ENCODE assay signal across 13 cellular contexts in genomic region chr9:69176446-69177135, GRCh38. TPM values are rescaled to one million over a fixed set of nuclear protein-coding genes. Genes with fewer than 3 reads are reported as not detected.
A peak's percentile ranks its signal among the peaks of the same experiment; 100 is the strongest.
DNase-seq lines count a peak whose midpoint lies in the region; ATAC-seq, FAIRE-seq and TF ChIP-seq lines count a peak whose summit lies in the region.
"Had no signal": no experiment of that assay in that cellular context is flagged by ENCODE, and none has a peak within 500 bp of the region (broad histone marks: within the 10 kb centered on the region; RNA-seq: fewer than 3 reads in every experiment).

No MANE protein-coding gene starts in this region.

- POLR2A ChIA-PET in HEK293 (lab: Yijun Ruan, JAX), result no interaction called here

- H3K9ac ChIP-seq in astrocyte (ENCODE audit: low read length), result no peak overlapping the region

- H3K9me3 Mint-ChIP-seq in astrocyte (ENCODE audit: unreplicated experiment), result no peaks in the 10 kb centered on the region
- H3K9me3 Mint-ChIP-seq: brain had no signal

- intact Hi-C loops in left colon (cut with DNase I, micrococcal nuclease), result no loop called here

- DNase-seq in AG10803 (ENCODE audit: low read depth) (peak; percentile 25), astrocyte (ENCODE audit: low read depth) (no peak), left colon (no peak), NCI-H446 (lab: John Stamatoyannopoulos, UW) (no peak), DMS79 (lab: John Stamatoyannopoulos, UW) (no peak)
- DNase-seq: DMS 273 treated with DMSO at 0.1 percent for 48 hours, MG63, psoas muscle had no signal

- peaks cover 25% of the 10 kb centered on the region for H3K4me1 ChIP-seq in HEK293 (ENCODE audit: control insufficient read depth, insufficient read depth, low read length)
- H3K4me1 ChIP-seq in astrocyte (ENCODE audit: insufficient read depth, low read length), result peaks cover 49% of the 10 kb centered on the region

- no peak overlapping the region for H3K27ac ChIP-seq in HEK293 (ENCODE audit: extremely low read depth, low read depth, low read length)
- H3K27ac ChIP-seq in astrocyte (ENCODE audit: low read depth, low read length), result no peak overlapping the region
- H3K27ac ChIP-seq: psoas muscle had no signal

- no peak overlapping the region for H3K4me3 Mint-ChIP-seq in astrocyte (ENCODE audit: unreplicated experiment)

- H3K4me3 ChIP-seq in AG10803 (ENCODE audit: low read length) (no peak overlapping the region), HEK293 (ENCODE audit: low read depth, low read length) (no peak overlapping the region), astrocyte (ENCODE audit: insufficient read depth, low read depth, low read length) (no peak overlapping the region)
- H3K4me3 ChIP-seq: psoas muscle had no signal

- no peak for FAIRE-seq in astrocyte (lab: Jason Lieb, UNC)
- FAIRE-seq: urothelium cell line had no signal

- no peaks in the 10 kb centered on the region for H3K9me3 ChIP-seq in HEK293 (ENCODE audit: control insufficient read depth, insufficient read depth, low read depth, low read length)
- H3K9me3 ChIP-seq in astrocyte (ENCODE audit: insufficient read depth, low read depth, low read length), result no peaks in the 10 kb centered on the region
- H3K9me3 ChIP-seq: MG63, psoas muscle had no signal

- H3K4me1 Mint-ChIP-seq in astrocyte (ENCODE audit: low read depth, unreplicated experiment), result peaks cover 51% of the 10 kb centered on the region

- ATAC-seq in left colon (peak; percentile 38), HG03432 (IDR thresholded peaks at IDR 0.05; ENCODE audit: unreplicated experiment) (no peak), HG02571 (IDR thresholded peaks at IDR 0.05; ENCODE audit: unreplicated experiment) (no peak)
- ATAC-seq: psoas muscle had no signal

- peak overlapping the region; percentile 94 for H3K4me2 ChIP-seq in astrocyte (ENCODE audit: low read length)

- H3K36me3 ChIP-seq in HEK293 (ENCODE audit: control insufficient read depth in 2 of 2, insufficient read depth in 1 of 2, low read length in 2 of 2) (no peaks in the 10 kb centered on the region), astrocyte (ENCODE audit: insufficient read depth, low read length) (no peaks in the 10 kb centered on the region)
- H3K36me3 ChIP-seq: MG63 had no signal

- no peaks in the 10 kb centered on the region for H3K27me3 ChIP-seq in astrocyte (ENCODE audit: insufficient read depth, low read length)
- H3K27me3 ChIP-seq: MG63 had no signal

- no peaks in the 10 kb centered on the region for H3K36me3 Mint-ChIP-seq in astrocyte (ENCODE audit: low read depth, unreplicated experiment)
- H3K36me3 Mint-ChIP-seq: brain had no signal

- H2AFZ ChIP-seq in astrocyte (ENCODE audit: low read depth, low read length), result no peak overlapping the region

- CTCF ChIA-PET in HEK293 (lab: Yijun Ruan, JAX), result interaction anchor here (0.6 to 3.3 kb wide), 6 partner anchors 11 to 140 kb away, joined by 3 to 25 read pairs (median 4); no protein-coding TSS in a partner anchor

- H3K27me3 Mint-ChIP-seq in astrocyte (ENCODE audit: low read depth, unreplicated experiment), result no peaks in the 10 kb centered on the region

- H3K79me2 ChIP-seq in astrocyte (ENCODE audit: insufficient read depth, low read length), result peaks cover 46% of the 10 kb centered on the region

- TF ChIP-seq CTCF in AG10803 (conservative IDR thresholded peaks at IDR 0.05; ENCODE audit: low read length) (no peak), HEK293 (tag by site-specific recombination; IDR thresholded peaks at IDR 0.05) (no peak), astrocyte (IDR thresholded peaks at IDR 0.05; ENCODE audit: insufficient read depth, low read depth, low read length) (no peak)

- no peak overlapping the region for H3K27ac Mint-ChIP-seq in astrocyte (ENCODE audit: unreplicated experiment)
- H3K27ac Mint-ChIP-seq: brain had no signal

- peaks cover 10% of the 10 kb centered on the region for H4K20me1 ChIP-seq in astrocyte (ENCODE audit: insufficient read depth, low read length)

TF ChIP-seq in HEK293, 187 proteins besides CTCF, POLR2A, EP300 and RAD21:
- peak; percentile 30 for TF ChIP-seq PRDM6 (tag by site-specific recombination; IDR thresholded peaks at IDR 0.05)
- TF ChIP-seq ZNF501 (tag by site-specific recombination; IDR thresholded peaks at IDR 0.05), result no peak
- TF ChIP-seq BCL11A (tag by site-specific recombination; IDR thresholded peaks at IDR 0.05; ENCODE audit: low read depth), result no peak
- no peak for TF ChIP-seq ZNF768 (tag by site-specific recombination; IDR thresholded peaks at IDR 0.05)
- TF ChIP-seq ZNF561 (tag by site-specific recombination; IDR thresholded peaks at IDR 0.05; ENCODE audit: borderline replicate concordance), result no peak
- TF ChIP-seq PATZ1 (tag by site-specific recombination; IDR thresholded peaks at IDR 0.05), result no peak
- no peak for TF ChIP-seq ZNF670 (tag by site-specific recombination; IDR thresholded peaks at IDR 0.05; ENCODE audit: low read depth)
- no peak for TF ChIP-seq ZNF621 (tag by site-specific recombination; IDR thresholded peaks at IDR 0.05)
- TF ChIP-seq ZNF398 (tag by site-specific recombination; IDR thresholded peaks at IDR 0.05), result no peak
- peak; percentile 74 for TF ChIP-seq KLF1 (tag by site-specific recombination; IDR thresholded peaks at IDR 0.05)
- no peak for TF ChIP-seq ZNF23 (tag by site-specific recombination; IDR thresholded peaks at IDR 0.05; ENCODE audit: borderline replicate concordance)
- no peak for TF ChIP-seq ZBTB11 (tag by site-specific recombination; conservative IDR thresholded peaks at IDR 0.05; ENCODE audit: low read depth)

RNA-seq across cellular contexts. Expression of gene TJP2, which starts 2.5 kb away (rescaled TPM):
- 34.8 and 39.6 TPM in 2 replicates for total RNA-seq in astrocyte
- total RNA-seq in left colon, result 100 to 1,000 TPM; 129 to 131 TPM
